Comparison of ENCODE assay signal across 15 cellular contexts in genomic region chr5:76746677-76747076, GRCh38.
"Had no signal": no experiment of that assay in that cellular context is flagged by ENCODE, and none has a peak within 500 bp of the region (broad histone marks: within the 10 kb centered on the region; RNA-seq: fewer than 3 reads in every experiment).

No MANE protein-coding gene starts in this region.

- H3K36me3 ChIP-seq: brain microvascular endothelial cell, tibial artery had no signal

- H3K9me3 ChIP-seq: tibial artery had no signal

- H3K4me3 ChIP-seq: hepatocyte, tibial artery had no signal

- H3K4me1 ChIP-seq: parathyroid adenoma, tibial artery had no signal

- ATAC-seq: left lobe of liver had no signal

- H3K27me3 ChIP-seq: brain microvascular endothelial cell, hepatocyte, tibial artery had no signal

- H3K9ac ChIP-seq: parathyroid adenoma had no signal

- H3K27ac ChIP-seq: brain microvascular endothelial cell, hepatocyte, parathyroid adenoma, tibial artery had no signal

- H2AFZ ChIP-seq: hepatocyte, parathyroid adenoma had no signal

- DNase-seq: activated CD4-positive, alpha-beta T cell treated with anti-CD3 and anti-CD28 coated beads, Interleukin-2, amount 10 ng/mL, durations not matched to agents 7 days and 5 days; activated CD4-positive, CD25-positive, alpha-beta regulatory T cell; activated CD8-positive, alpha-beta memory T cell treated with anti-CD3 and anti-CD28 coated beads for 24 hours; activated naive CD4-positive, alpha-beta T cell; anterior cingulate cortex; brain microvascular endothelial cell; effector CD8-positive, alpha-beta T cell; naive B cell; stimulated activated CD4-positive, alpha-beta T cell treated with anti-CD3 and anti-CD28 coated beads, Interleukin-15, amount 100 ng/mL, for 24 hours; stimulated activated CD4-positive, alpha-beta T cell treated with anti-CD3 and anti-CD28 coated beads, Interleukin-4, amount 100 ng/mL, for 1 hour; stimulated activated naive CD4-positive, alpha-beta T cell; tibial artery had no signal

- H3K4me2 ChIP-seq: hepatocyte had no signal

- H3K79me2 ChIP-seq: hepatocyte, parathyroid adenoma had no signal
